14 cellular contexts compared by ENCODE assay signal in genomic region chr10:48389272-48389671, GRCh38.
A peak's percentile ranks its signal among the peaks of the same experiment; 100 is the strongest.
DNase-seq lines count a peak whose midpoint lies in the region; ATAC-seq and TF ChIP-seq lines count a peak whose summit lies in the region.
"Had no signal": no experiment of that assay in that cellular context is flagged by ENCODE, and none has a peak within 500 bp of the region (broad histone marks: within the 10 kb centered on the region; RNA-seq: fewer than 3 reads in every experiment).

No MANE protein-coding gene starts in this region.

- DNase-seq in activated naive CD4-positive, alpha-beta T cell treated with anti-CD3 and anti-CD28 coated beads, Interleukin-2, amount 50 U/mL, for 72 hours (ENCODE audit: low spot score in 2 of 2): no peak
- no peak for DNase-seq in activated naive CD4-positive, alpha-beta T cell (lab: John Stamatoyannopoulos, UW)
- peak; percentile 3 for DNase-seq in NCI-H510A (lab: John Stamatoyannopoulos, UW)
- DNase-seq in iris pigment epithelial cell (ENCODE audit: low read depth): peak; percentile 35
- DNase-seq in type B pancreatic cell (ENCODE audit: extremely low spot score, unreplicated experiment): no peak
- DNase-seq in NCI-H2107 treated with DMSO at 0.1 percent for 48 hours (lab: John Stamatoyannopoulos, UW; ENCODE audit: unreplicated experiment): no peak
- DNase-seq in SHP77 (lab: John Stamatoyannopoulos, UW): no peak
- DNase-seq: activated naive CD4-positive, alpha-beta T cell treated with anti-CD3 and anti-CD28 coated beads for 36 hours; glutamatergic neuron; KG1; NCI-H524 treated with DMSO at 0.1 percent for 48 hours; PC-3 had no signal

- peak overlapping the region; percentile 12 for H3K4me3 Mint-ChIP-seq in type B pancreatic cell
- H3K4me3 Mint-ChIP-seq: activated naive CD4-positive, alpha-beta T cell treated with anti-CD3 and anti-CD28 coated beads for 36 hours; B cell; dendritic cell treated with granulocyte-macrophage colony-stimulating factor and Interleukin-4, amounts not matched to agents 40 ng/mL and 50 ng/mL, for 4 days had no signal

- no peak for TF ChIP-seq CTCF in type B pancreatic cell (conservative IDR thresholded peaks at IDR 0.05)

- H3K27me3 Mint-ChIP-seq in type B pancreatic cell: no peaks in the 10 kb centered on the region
- H3K27me3 Mint-ChIP-seq: B cell; dendritic cell treated with granulocyte-macrophage colony-stimulating factor and Interleukin-4, amounts not matched to agents 40 ng/mL and 50 ng/mL, for 4 days had no signal

- peaks cover 0 to 7% of the 10 kb centered on the region in 2 donors for H3K36me3 Mint-ChIP-seq in activated naive CD4-positive, alpha-beta T cell treated with anti-CD3 and anti-CD28 coated beads, Interleukin-2, amount 50 U/mL, for 72 hours
- peaks cover 5% of the 10 kb centered on the region for H3K36me3 Mint-ChIP-seq in type B pancreatic cell

- H3K4me1 Mint-ChIP-seq in type B pancreatic cell (ENCODE audit: unreplicated experiment): peaks cover 17% of the 10 kb centered on the region

- ATAC-seq in activated naive CD4-positive, alpha-beta T cell treated with anti-CD3 and anti-CD28 coated beads, Interleukin-2, amount 50 U/mL, for 72 hours: peak; percentile 51 to 56
- ATAC-seq: PC-3 had no signal

- H3K27ac Mint-ChIP-seq in activated naive CD4-positive, alpha-beta T cell treated with anti-CD3 and anti-CD28 coated beads, Interleukin-2, amount 50 U/mL, for 72 hours: no peak overlapping the region
- peak overlapping the region; percentile 3 for H3K27ac Mint-ChIP-seq in type B pancreatic cell
- H3K27ac Mint-ChIP-seq: activated naive CD4-positive, alpha-beta T cell treated with anti-CD3 and anti-CD28 coated beads for 36 hours; B cell; dendritic cell treated with granulocyte-macrophage colony-stimulating factor and Interleukin-4, amounts not matched to agents 40 ng/mL and 50 ng/mL, for 4 days had no signal

- no peaks in the 10 kb centered on the region for H3K9me3 Mint-ChIP-seq in activated naive CD4-positive, alpha-beta T cell treated with anti-CD3 and anti-CD28 coated beads, Interleukin-2, amount 50 U/mL, for 72 hours
- H3K9me3 Mint-ChIP-seq in type B pancreatic cell: peaks cover 4% of the 10 kb centered on the region
- H3K9me3 Mint-ChIP-seq: activated naive CD4-positive, alpha-beta T cell treated with anti-CD3 and anti-CD28 coated beads for 36 hours; dendritic cell treated with granulocyte-macrophage colony-stimulating factor and Interleukin-4, amounts not matched to agents 40 ng/mL and 50 ng/mL, for 4 days had no signal

Comparison
In these comparisons a context has a peak if more than half of its experiments do, and no peak if none do; other contexts are left out.
1. DNase-seq: peak in NCI-H510A (single experiment) and iris pigment epithelial cell (single experiment); none in activated naive CD4-positive, alpha-beta T cell treated with anti-CD3 and anti-CD28 coated beads, Interleukin-2, amount 50 U/mL, for 72 hours (0 of 2), activated naive CD4-positive, alpha-beta T cell (0 of 4), type B pancreatic cell (single experiment), NCI-H2107 treated with DMSO at 0.1 percent for 48 hours (single experiment) and SHP77 (0 of 2).